In the genomic region with DNA sequence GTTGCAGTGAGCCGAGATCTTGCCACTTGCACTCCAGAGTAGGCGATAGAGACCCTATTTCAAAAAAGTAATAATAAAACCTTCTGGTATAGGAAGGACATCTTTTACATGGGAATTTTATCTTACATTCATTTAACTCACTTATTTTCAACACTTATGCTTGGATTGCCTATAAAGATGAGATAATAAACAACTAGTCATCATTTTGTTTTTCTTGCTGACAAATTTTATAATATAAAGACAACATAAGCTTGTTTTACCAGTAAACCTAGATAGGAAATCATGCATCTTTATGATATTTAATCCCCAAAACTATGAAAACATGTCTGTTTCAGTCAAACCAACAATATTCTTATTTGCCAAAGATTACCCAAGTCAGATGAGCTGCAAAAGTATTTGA, we compare ENCODE assay signal across 34 cellular contexts. TPM values are rescaled to one million over a fixed set of nuclear protein-coding genes. Genes with fewer than 3 reads are reported as not detected.
"Had no signal": no experiment of that assay in that cellular context is flagged by ENCODE, and none has a peak within 500 bp of the region (broad histone marks: within the 10 kb centered on the region; RNA-seq: fewer than 3 reads in every experiment).

No MANE protein-coding gene starts in this region.

- ATAC-seq: activated CD8-positive, alpha-beta T cell treated with anti-CD3 and anti-CD28 coated beads for 36 hours; activated naive CD4-positive, alpha-beta T cell treated with anti-CD3 and anti-CD28 coated beads, Interleukin-2, amount 50 U/mL, for 72 hours; activated T-cell treated with anti-CD3 and anti-CD28 coated beads, Interleukin-2, amount 50 U/mL, for 4 hours; activated T-cell treated with anti-CD3 and anti-CD28 coated beads, Interleukin-2, amount 50 U/mL, for 72 hours; activated T-helper 17 cell treated with anti-CD3 and anti-CD28 coated beads, Interleukin-2, amount 50 U/mL, for 72 hours; body of pancreas had no signal

- H3K9me3 ChIP-seq: adrenal gland, body of pancreas, breast epithelium had no signal

- DNase-seq: activated B cell treated with CpG ODN at 0.5 μM for 24 hours; activated CD4-positive, alpha-beta memory T cell treated with anti-CD3 and anti-CD28 coated beads for 36 hours; activated CD4-positive, alpha-beta T cell treated with anti-CD3 and anti-CD28 coated beads for 4 hours; activated CD4-positive, alpha-beta T cell treated with anti-CD3 and anti-CD28 coated beads, Interleukin-2, amount 10 ng/mL, durations not matched to agents 24 days and 14 days; activated CD4-positive, alpha-beta T cell treated with anti-CD3 and anti-CD28 coated beads, Interleukin-2, amount 50 U/mL, for 1 hour; activated CD4-positive, alpha-beta T cell treated with anti-CD3 and anti-CD28 coated beads, Interleukin-2, amount 50 U/mL, for 4 hours; activated CD4-positive, CD25-positive, alpha-beta regulatory T cell treated with anti-CD3 and anti-CD28 coated beads, Interleukin-2, amount 50 U/mL, for 72 hours; activated CD8-positive, alpha-beta memory T cell treated with anti-CD3 and anti-CD28 coated beads, Interleukin-2, amount 50 U/mL, for 4 hours; activated CD8-positive, alpha-beta T cell treated with anti-CD3 and anti-CD28 coated beads for 36 hours; activated effector memory CD4-positive, alpha-beta T cell treated with anti-CD3 and anti-CD28 coated beads, Interleukin-2, amount 50 U/mL, for 16 hours; activated gamma-delta T cell treated with Interleukin-2 at 50 U/mL for 16 hours; activated naive CD4-positive, alpha-beta T cell; activated naive CD4-positive, alpha-beta T cell treated with anti-CD3 and anti-CD28 coated beads for 36 hours; activated naive CD4-positive, alpha-beta T cell treated with anti-CD3 and anti-CD28 coated beads, Interleukin-2, amount 50 U/mL, for 16 hours; activated naive CD8-positive, alpha-beta T cell treated with anti-CD3 and anti-CD28 coated beads for 36 hours; activated T-cell treated with anti-CD3 and anti-CD28 coated beads for 4 hours; activated T-cell treated with anti-CD3 and anti-CD28 coated beads, Interleukin-2, amount 50 U/mL, for 1 hour; activated T-cell treated with anti-CD3 and anti-CD28 coated beads, Interleukin-2, amount 50 U/mL, for 4 hours; activated T-cell treated with anti-CD3 and anti-CD28 coated beads, Interleukin-2, amount 50 U/mL, for 72 hours; adrenal gland; amniotic stem cell; body of pancreas; brain microvascular endothelial cell; central memory CD4-positive, alpha-beta T cell; T-helper 2 cell; T-helper 9 cell had no signal

- H3K27me3 ChIP-seq: adrenal gland, body of pancreas, brain microvascular endothelial cell, breast epithelium had no signal

- H3K36me3 ChIP-seq: adrenal gland, brain microvascular endothelial cell, breast epithelium had no signal

- H3K4me3 ChIP-seq: adrenal gland, body of pancreas, breast epithelium had no signal

- H3K27ac ChIP-seq: adrenal gland, body of pancreas, brain microvascular endothelial cell, breast epithelium, VCaP had no signal

- FAIRE-seq: astrocyte, TTC549 had no signal

- H3K4me1 ChIP-seq: breast epithelium had no signal

RNA-seq across cellular contexts. Expression of gene ABCC3, which starts 17.0 kb away (rescaled TPM):
- total RNA-seq: activated CD4-positive, alpha-beta memory T cell treated with anti-CD3 and anti-CD28 coated beads for 36 hours; activated CD4-positive, alpha-beta T cell treated with anti-CD3 and anti-CD28 coated beads, Interleukin-2, amount 10 ng/mL, durations not matched to agents 24 days and 14 days; activated CD8-positive, alpha-beta memory T cell treated with anti-CD3 and anti-CD28 coated beads for 36 hours; activated CD8-positive, alpha-beta T cell treated with anti-CD3 and anti-CD28 coated beads for 36 hours; activated naive CD4-positive, alpha-beta T cell treated with anti-CD3 and anti-CD28 coated beads for 36 hours; activated naive CD4-positive, alpha-beta T cell treated with anti-CD3 and anti-CD28 coated beads, Interleukin-2, amount 50 U/mL, for 72 hours; activated naive CD8-positive, alpha-beta T cell treated with anti-CD3 and anti-CD28 coated beads for 36 hours; activated T-cell treated with anti-CD3 and anti-CD28 coated beads, Interleukin-2, amount 50 U/mL, for 72 hours; activated T-helper 1 cell treated with anti-CD3 and anti-CD28 coated beads, Interleukin-12 subunit alpha, Interleukin-12 subunit beta, Interleukin-2, Interleukin-4 antibody, amounts not matched to agents 30 ng/mL and 10 ng/mL and 1 ng/mL, durations not matched to agents 14 hours and 24 hours and 36 hours had no signal
